ENCODE assay signal across 8 cellular contexts in the genomic region with DNA sequence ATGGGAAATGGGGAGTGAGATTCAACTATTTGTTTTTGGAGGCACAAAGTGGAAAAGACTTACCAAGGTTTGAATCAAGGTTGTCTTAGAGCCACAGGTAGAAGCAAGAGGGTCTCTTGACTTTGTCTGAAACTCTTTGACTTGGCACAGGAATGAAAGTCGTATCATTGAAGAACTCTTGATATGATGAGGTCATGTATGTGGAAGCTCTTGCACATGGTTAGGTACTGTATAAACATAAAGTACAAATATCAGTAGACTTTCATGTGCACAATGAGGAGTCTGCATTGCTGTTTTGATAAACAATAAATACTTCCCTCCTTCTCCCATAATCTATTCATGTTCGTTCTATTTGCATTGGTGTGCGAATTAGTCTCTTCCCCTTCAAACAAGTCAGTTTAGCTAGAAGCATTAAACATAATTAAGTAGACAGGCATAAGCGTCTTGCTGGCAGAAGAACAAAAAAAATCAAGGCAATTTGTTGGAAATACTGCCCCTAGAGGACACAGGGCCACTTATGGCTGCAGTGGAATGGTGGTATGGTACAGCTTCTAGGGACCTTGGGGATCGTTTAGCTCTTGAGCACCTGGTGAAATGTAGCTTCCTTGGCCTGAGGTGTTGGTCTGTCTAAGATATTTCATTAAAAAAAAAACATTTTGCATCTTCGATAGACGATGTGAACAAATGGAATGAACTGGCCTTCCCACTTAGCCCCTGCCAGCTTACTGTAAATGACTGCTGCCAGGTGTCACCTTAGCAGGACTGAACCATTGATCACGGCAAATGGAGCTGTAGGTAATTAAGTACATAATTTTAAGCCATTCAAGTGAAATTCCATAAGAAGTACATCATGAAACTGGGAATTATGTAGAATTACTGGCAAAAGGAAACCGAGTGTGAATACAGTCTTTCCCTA.
DNase-seq lines count a peak whose midpoint lies in the region; ATAC-seq and TF ChIP-seq lines count a peak whose summit lies in the region.

No MANE protein-coding gene starts in this region.

- DNase-seq in NOMO-1 treated with dmso at 0.1 percent for 144 hours (lab: John Stamatoyannopoulos, UW; ENCODE audit: unreplicated experiment) (peak; percentile 7), NOMO-1 treated with DMSO at 0.1 percent for 48 hours (lab: John Stamatoyannopoulos, UW; ENCODE audit: unreplicated experiment) (no peak), NCI-H146 (lab: John Stamatoyannopoulos, UW) (peak; percentile 54), astrocyte of the cerebellum (ENCODE audit: low read depth) (no peak), mucosa of descending colon (peak in 1 of 3 donors; percentile 19), hypothalamus (lab: John Stamatoyannopoulos, UW) (no peak), OCI-M2 (lab: John Stamatoyannopoulos, UW; ENCODE audit: unreplicated experiment) (no peak)
- no peak for DNase-seq in stimulated activated CD4-positive, alpha-beta T cell treated with anti-CD3 and anti-CD28 coated beads, Interleukin-4, amount 100 ng/mL, for 4 hours

- H3K4me1 ChIP-seq in mucosa of descending colon (ENCODE audit: low read depth): peaks cover 14% of the 10 kb centered on the region

- H3K4me3 ChIP-seq in astrocyte of the cerebellum (ENCODE audit: low read depth, low read length) (no peak overlapping the region), mucosa of descending colon (no peak overlapping the region)

- H3K36me3 ChIP-seq in mucosa of descending colon (ENCODE audit: low read depth): no peaks in the 10 kb centered on the region

- TF ChIP-seq CTCF in astrocyte of the cerebellum (IDR thresholded peaks at IDR 0.05; ENCODE audit: low read depth, low read length, missing control alignments) (peak; percentile 52), mucosa of descending colon (IDR thresholded peaks at IDR 0.05) (peak; percentile 16)

- no peak for ATAC-seq in mucosa of descending colon

- in situ Hi-C loops in astrocyte of the cerebellum (cut with HindIII; ENCODE audit: low sequenced_read_pairs): loop anchor here (5.0 kb wide), 1 partner anchor 162 kb away; no protein-coding TSS in a partner anchor

- no peaks in the 10 kb centered on the region for H3K9me3 ChIP-seq in mucosa of descending colon

- intact Hi-C loops in mucosa of descending colon (cut with DNase I, micrococcal nuclease): no loop called here

Comparison
In these comparisons a context has a peak if more than half of its experiments do, and no peak if none do; other contexts are left out.
1. DNase-seq: peak in NOMO-1 treated with dmso at 0.1 percent for 144 hours (single experiment) and NCI-H146 (single experiment); none in NOMO-1 treated with DMSO at 0.1 percent for 48 hours (single experiment), astrocyte of the cerebellum (single experiment), hypothalamus (0 of 51), stimulated activated CD4-positive, alpha-beta T cell treated with anti-CD3 and anti-CD28 coated beads, Interleukin-4, amount 100 ng/mL, for 4 hours (0 of 2) and OCI-M2 (single experiment).